ENCODE assay signal across 9 cellular contexts in genomic region chr20:62417981-62418708, GRCh38. TPM values are rescaled to one million over a fixed set of nuclear protein-coding genes. Genes with fewer than 3 reads are reported as not detected.
"Had no signal": no experiment of that assay in that cellular context is flagged by ENCODE, and none has a peak within 500 bp of the region (broad histone marks: within the 10 kb centered on the region; RNA-seq: fewer than 3 reads in every experiment).

No MANE protein-coding gene starts in this region.

- ATAC-seq: HepG2 had no signal

- H3K4me3 Mint-ChIP-seq: H9, HFFc6 had no signal

- H3K9ac ChIP-seq: GM23248 had no signal

- H3K36me3 Mint-ChIP-seq: IgD-negative memory B cell had no signal

- DNase-seq: GM23248, GOT3, H9, HCEC 1CT, HFFc6, KG1 had no signal

- H2AFZ ChIP-seq: GM23248 had no signal

- H3K9me3 Mint-ChIP-seq: HFFc6, IgD-negative memory B cell had no signal

- H3K27me3 Mint-ChIP-seq: IgD-negative memory B cell had no signal

- H3K4me3 ChIP-seq: GM23248 had no signal

- H3K27ac ChIP-seq: GM23248 had no signal

- H3K27ac Mint-ChIP-seq: H9, HFFc6, IgD-negative memory B cell had no signal

RNA-seq across cellular contexts. Expression of gene RBBP8NL, which starts 9.2 kb away (rescaled TPM):
- total RNA-seq: GM23248, H4, HFFc6 had no signal
- polyA plus RNA-seq: GM23248, IgD-negative memory B cell had no signal

RNA-seq across cellular contexts. Expression of gene GATA5, which starts 57.6 kb away (rescaled TPM):
- total RNA-seq: GM23248, HFFc6 had no signal
- polyA plus RNA-seq: GM23248, IgD-negative memory B cell had no signal
